10 cellular contexts compared by ENCODE assay signal in the genomic region with DNA sequence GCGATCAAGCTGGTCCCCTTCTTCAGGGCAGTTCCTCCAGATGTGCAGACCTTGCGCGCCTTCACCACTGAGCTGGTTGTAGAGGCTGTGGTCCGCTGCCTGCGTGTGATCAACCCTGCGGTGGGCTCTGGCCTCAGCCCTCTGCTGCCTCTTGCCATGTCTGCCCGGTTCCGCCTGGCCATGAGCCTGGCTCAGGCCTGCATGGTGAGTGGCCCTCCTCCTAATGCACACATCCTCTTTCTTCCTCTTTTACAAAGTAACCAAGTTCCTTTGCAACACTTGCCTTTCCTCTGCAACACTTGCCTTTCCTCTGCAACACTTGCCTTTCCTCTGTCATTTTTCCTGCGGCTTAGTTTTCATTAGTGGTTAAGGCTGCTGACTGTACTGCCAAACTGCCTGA. TPM values are rescaled to one million over a fixed set of nuclear protein-coding genes. Genes with fewer than 3 reads are reported as not detected.
DNase-seq lines count a peak whose midpoint lies in the region; ATAC-seq and TF ChIP-seq lines count a peak whose summit lies in the region.
"Had no signal": no experiment of that assay in that cellular context is flagged by ENCODE, and none has a peak within 500 bp of the region (broad histone marks: within the 10 kb centered on the region; RNA-seq: fewer than 3 reads in every experiment).

No MANE protein-coding gene starts in this region.

- peaks cover 22% of the 10 kb centered on the region for H3K4me1 Mint-ChIP-seq in central memory CD8-positive, alpha-beta T cell

- intact Hi-C loops in Right ventricle myocardium inferior (cut with DNase I) = no loop called here
- intact Hi-C loops in cardiac septum (cut with DNase I) = loop anchor here (5.0 kb wide), 1 partner anchor 35 kb away; no protein-coding TSS in a partner anchor
- intact Hi-C loops in testis (cut with DNase I; ENCODE audit: low total_unique reads) = no loop called here

- WGBS in testis, 2 donors = 54 to 55% methylated on average over 8 to 9 of the region's 9 CpGs

- no peaks in the 10 kb centered on the region for H3K9me3 ChIP-seq in testis

- no peaks in the 10 kb centered on the region for H3K36me3 ChIP-seq in testis (ENCODE audit: low read depth, missing control alignments)

- no peaks in the 10 kb centered on the region for H3K27me3 ChIP-seq in testis

- DNase-seq in Right ventricle myocardium inferior (ENCODE audit: missing footprints) (peak; percentile 77), cardiac septum (ENCODE audit: low spot score) (no peak), NOMO-1 treated with dmso at 0.1 percent for 144 hours (lab: John Stamatoyannopoulos, UW; ENCODE audit: unreplicated experiment) (peak; percentile 78), testis (peak; percentile 35), NCI-H2196 (lab: John Stamatoyannopoulos, UW; ENCODE audit: unreplicated experiment) (no peak), NK-92 (lab: John Stamatoyannopoulos, UW; ENCODE audit: unreplicated experiment) (no peak)
- no peak for DNase-seq in central memory CD8-positive, alpha-beta T cell (ENCODE audit: low spot score in 2 of 2)
- DNase-seq: NCI-H82 had no signal

- no peak overlapping the region for H3K27ac ChIP-seq in testis

- no peaks in the 10 kb centered on the region for H3K27me3 Mint-ChIP-seq in central memory CD8-positive, alpha-beta T cell

- H3K4me3 ChIP-seq in testis = no peak overlapping the region

- H3K27ac Mint-ChIP-seq in central memory CD8-positive, alpha-beta T cell (ENCODE audit: low read depth) = peak overlapping the region; percentile 90

- H3K36me3 Mint-ChIP-seq in central memory CD8-positive, alpha-beta T cell (ENCODE audit: insufficient read depth) = peaks cover 16% of the 10 kb centered on the region

- H3K4me3 Mint-ChIP-seq in central memory CD8-positive, alpha-beta T cell = peak overlapping the region; percentile 85

- H3K4me1 ChIP-seq in testis = no peaks in the 10 kb centered on the region

- no peaks in the 10 kb centered on the region for H3K9me3 Mint-ChIP-seq in central memory CD8-positive, alpha-beta T cell

- TF ChIP-seq CTCF in testis (IDR thresholded peaks at IDR 0.05) = no peak

- ATAC-seq in Right ventricle myocardium inferior (no peak), HG03139 (IDR thresholded peaks at IDR 0.05; ENCODE audit: unreplicated experiment) (no peak)
- no peak for ATAC-seq in central memory CD8-positive, alpha-beta T cell (replicated peaks; ENCODE audit: extremely low read depth, poor library complexity, severe bottlenecking)

- TF ChIP-seq POLR2A in testis (IDR thresholded peaks at IDR 0.05) = no peak

RNA-seq across cellular contexts. Expression of a gene that starts 1.8 kb away (rescaled TPM):
- total RNA-seq in Right ventricle myocardium inferior (10.8 TPM), cardiac septum (10.6 TPM), testis (10 to 100 TPM; 13.4 to 13.9 TPM)
- polyA plus RNA-seq in testis (ENCODE audit: insufficient read depth, low read depth, low replicate concordance) = 7.3 TPM

RNA-seq across cellular contexts. Expression of a gene that starts 3.9 kb away (rescaled TPM):
- not detected for total RNA-seq in Right ventricle myocardium inferior
- 0.08 TPM for total RNA-seq in cardiac septum
- under 1 TPM; 0.16 to 0.19 TPM for total RNA-seq in testis
- 0.24 TPM for polyA plus RNA-seq in testis (ENCODE audit: insufficient read depth, low read depth, low replicate concordance)
- polyA plus RNA-seq: neural cell had no signal

RNA-seq across cellular contexts. Expression of a gene that starts 27.4 kb away (rescaled TPM):
- total RNA-seq in Right ventricle myocardium inferior (not detected), cardiac septum (0.11 TPM), testis (1 to 10 TPM; 1.1 to 2.5 TPM)
- polyA plus RNA-seq in testis (ENCODE audit: insufficient read depth, low read depth, low replicate concordance) = 2.2 TPM
- polyA plus RNA-seq: neural cell had no signal

RNA-seq across cellular contexts. Expression of a gene that starts 32.5 kb away (rescaled TPM):
- total RNA-seq in Right ventricle myocardium inferior = 19.5 TPM
- total RNA-seq in cardiac septum = 23.4 TPM
- total RNA-seq in testis = 10 to 100 TPM; 17.6 to 18.0 TPM
- 7.6 TPM for polyA plus RNA-seq in testis (ENCODE audit: insufficient read depth, low read depth, low replicate concordance)

RNA-seq across cellular contexts. Expression of a gene that starts 37.1 kb away (rescaled TPM):
- 1.8 TPM for total RNA-seq in Right ventricle myocardium inferior
- 1.2 TPM for total RNA-seq in cardiac septum
- total RNA-seq in testis = 1 to 10 TPM; 1.7 to 3.4 TPM
- polyA plus RNA-seq in testis (ENCODE audit: insufficient read depth, low read depth, low replicate concordance) = 2.5 TPM

Comparison
In these comparisons a context has a peak if more than half of its experiments do, and no peak if none do; other contexts are left out.
1. DNase-seq: peak in Right ventricle myocardium inferior (single experiment), NOMO-1 treated with dmso at 0.1 percent for 144 hours (single experiment) and testis (single experiment); none in cardiac septum (single experiment), central memory CD8-positive, alpha-beta T cell (0 of 2), NCI-H2196 (single experiment) and NK-92 (single experiment).